Comparison of ENCODE assay signal across 8 cellular contexts in genomic region chr12:55966408-55967281, GRCh38. TPM values are rescaled to one million over a fixed set of nuclear protein-coding genes. Genes with fewer than 3 reads are reported as not detected.
DNase-seq lines count a peak whose midpoint lies in the region; ATAC-seq and TF ChIP-seq lines count a peak whose summit lies in the region.

TSS of gene CDK2 (plus strand) at chr12:55966830. CDS start at chr12:55967009, 179 bp downstream.

- H3K27me3 ChIP-seq in uterus, result no peaks in the 10 kb centered on the region

- no peaks in the 10 kb centered on the region for H3K27me3 Mint-ChIP-seq in T-helper 17 cell

- intact Hi-C loops in left ventricle myocardium superior (cut with micrococcal nuclease), result no loop called here
- intact Hi-C loops in uterus (cut with DNase I; ENCODE audit: low total_unique reads), result no loop called here

- H3K36me3 Mint-ChIP-seq in T-helper 17 cell (ENCODE audit: low read depth), result no peaks in the 10 kb centered on the region

- H3K4me1 Mint-ChIP-seq in T-helper 17 cell, result peaks cover 26% of the 10 kb centered on the region

- peak within 1 kb of the TSS; percentile 84 to 94 for H3K27ac ChIP-seq in uterus

- ATAC-seq in GM18498 (IDR thresholded peaks at IDR 0.05; ENCODE audit: unreplicated experiment) (peak; percentile 93), HG02852 (IDR thresholded peaks at IDR 0.05; ENCODE audit: unreplicated experiment) (peak; percentile 97), T-helper 17 cell (peak; percentile 98), left ventricle myocardium superior (peak; percentile 97)

- peak; percentile 86 to 94 for TF ChIP-seq POLR2A in uterus (IDR thresholded peaks at IDR 0.05)

- H3K36me3 ChIP-seq in uterus, result no peaks in the 10 kb centered on the region

- H3K9me3 ChIP-seq in T-helper 17 cell (ENCODE audit: control insufficient read depth, low read length, poor library complexity, severe bottlenecking) (no peaks in the 10 kb centered on the region), uterus (no peaks in the 10 kb centered on the region)

- DNase-seq in NCI-H146 treated with DMSO at 0.1 percent for 48 hours (lab: John Stamatoyannopoulos, UW; ENCODE audit: unreplicated experiment), result peak; percentile 84
- DNase-seq in T-helper 17 cell, result peak; percentile 67 to 87 (median 83)
- DNase-seq in amniotic stem cell (lab: John Stamatoyannopoulos, UW), result peak; percentile 66
- peak; percentile 97 for DNase-seq in left ventricle myocardium superior
- DNase-seq in pulmonary artery endothelial cell (ENCODE audit: low read depth, low spot score), result peak; percentile 27
- DNase-seq in uterus, result peak; percentile 96 to 97

- H3K4me1 ChIP-seq in uterus, result peaks cover 5 to 6% of the 10 kb centered on the region in 2 donors

- no peak for TF ChIP-seq CTCF in uterus (IDR thresholded peaks at IDR 0.05)

- H3K4me3 ChIP-seq in uterus, result peak within 1 kb of the TSS; percentile 80 to 93

- H3K4me3 Mint-ChIP-seq in T-helper 17 cell, result peak within 1 kb of the TSS; percentile 94

- H3K27ac Mint-ChIP-seq in T-helper 17 cell, result peak within 1 kb of the TSS; percentile 94

RNA-seq across cellular contexts. Expression of gene CDK2, which starts in this region (rescaled TPM):
- total RNA-seq in T-helper 17 cell, result 10 to 100 TPM; 12.2 to 18.7 TPM
- total RNA-seq in left ventricle myocardium superior, result 8.4 TPM
- 29.5 and 55.0 TPM in 2 replicates for total RNA-seq in pulmonary artery endothelial cell
- total RNA-seq in uterus, result 10 to 100 TPM; 19.0 to 35.6 (median 28.7) TPM

Comparison
In these comparisons a context has a peak if more than half of its experiments do, and no peak if none do; other contexts are left out.
1. Peak in every context shown above with its lines: DNase-seq, ATAC-seq, H3K4me3 ChIP-seq and H3K27ac ChIP-seq.
2. DNase-seq: peak in every context shown above with its lines; median percentile 97 in left ventricle myocardium superior; 96 in uterus; 84 in NCI-H146 treated with DMSO at 0.1 percent for 48 hours; 83 in T-helper 17 cell; 66 in amniotic stem cell; 27 in pulmonary artery endothelial cell.